ENCODE assay signal across 25 cellular contexts in the genomic region with DNA sequence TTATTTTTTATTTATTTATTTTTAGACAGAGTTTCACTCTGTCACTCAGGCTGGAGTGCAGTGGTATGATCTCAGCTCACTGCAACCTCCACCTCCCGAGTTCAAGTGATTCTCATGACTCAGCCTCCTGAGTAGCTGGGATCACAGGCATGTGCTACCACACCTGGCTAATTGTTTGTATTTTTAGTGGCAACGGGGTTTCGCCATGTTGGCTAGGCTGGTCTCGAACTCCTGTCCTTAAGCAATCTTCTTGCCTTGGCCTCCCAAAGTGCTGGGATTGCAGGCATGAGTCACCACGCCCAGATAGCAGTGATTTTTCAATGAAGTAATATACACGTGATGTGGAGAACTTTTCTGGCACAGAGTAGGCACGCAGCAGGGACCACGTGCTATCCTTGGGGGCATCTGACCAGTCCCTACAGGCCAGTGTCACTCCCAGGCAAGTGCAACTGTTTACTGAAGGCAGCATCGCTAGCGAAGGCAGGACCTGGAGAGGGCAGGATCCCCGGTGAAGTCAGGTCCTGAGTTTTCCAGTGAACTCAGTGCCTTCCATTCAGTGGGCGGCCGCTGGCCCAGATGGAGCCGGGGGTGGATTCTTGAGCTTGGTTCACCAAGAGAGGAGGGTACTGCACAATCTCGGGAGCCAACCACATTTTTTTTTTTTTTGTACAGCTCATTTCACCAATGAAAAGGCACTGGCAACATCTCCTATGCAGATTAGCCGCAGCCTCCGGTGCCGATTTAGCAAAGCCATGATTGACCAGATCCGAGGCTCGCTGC. TPM values are rescaled to one million over a fixed set of nuclear protein-coding genes. Genes with fewer than 3 reads are reported as not detected.
DNase-seq lines count a peak whose midpoint lies in the region; FAIRE-seq and TF ChIP-seq lines count a peak whose summit lies in the region.
"Had no signal": no experiment of that assay in that cellular context is flagged by ENCODE, and none has a peak within 500 bp of the region (broad histone marks: within the 10 kb centered on the region; RNA-seq: fewer than 3 reads in every experiment).

No MANE protein-coding gene starts in this region.

- no peaks in the 10 kb centered on the region for H3K27me3 ChIP-seq in H1 (replicated peaks in 1 of 4; ENCODE audit: control insufficient read depth in 3 of 4, extremely low read depth in 1 of 4, insufficient read depth in 3 of 4, low read length in 3 of 4)

- H2AFZ ChIP-seq in H1 (ENCODE audit: low read length), result no peak overlapping the region
- H2AFZ ChIP-seq: GM23248, PC-9 had no signal

- no peak overlapping the region for H2BK120ac ChIP-seq in H1 (replicated peaks; ENCODE audit: low read depth, low read length)

- no peak overlapping the region for H4K8ac ChIP-seq in H1 (ENCODE audit: extremely low read depth, insufficient read depth, low read length)

- H4K20me1 ChIP-seq in H1 (replicated peaks in 1 of 2; ENCODE audit: control insufficient read depth in 1 of 2, insufficient read depth in 2 of 2, low read length in 2 of 2), result no peaks in the 10 kb centered on the region
- H4K20me1 ChIP-seq: BLaER1 treated with 17β-estradiol and CSF1 and Interleukin-3, amounts not matched to agents 10 nM and 100 nM had no signal

- H3K56ac ChIP-seq in H1 (replicated peaks; ENCODE audit: insufficient read length, low read depth, low read length), result no peak overlapping the region

- H3K23me2 ChIP-seq in H1 (ENCODE audit: low read depth, low read length), result no peaks in the 10 kb centered on the region

- H3K9ac ChIP-seq in H1 (replicated peaks in 1 of 4; ENCODE audit: extremely low read depth in 1 of 4, low read depth in 3 of 4, low read length in 3 of 4), result no peak overlapping the region
- H3K9ac ChIP-seq: BLaER1 treated with 17β-estradiol and CSF1 and Interleukin-3, amounts not matched to agents 10 nM and 100 nM; GM23248; SK-N-SH had no signal

- no peaks in the 10 kb centered on the region for H3K36me3 ChIP-seq in HEK293 (ENCODE audit: control insufficient read depth in 2 of 2, insufficient read depth in 1 of 2, low read length in 2 of 2)
- H3K36me3 ChIP-seq in H1 (ENCODE audit: control insufficient read depth in 2 of 4, insufficient read depth in 4 of 4, low read length in 3 of 4), result no peaks in the 10 kb centered on the region
- H3K36me3 ChIP-seq: BLaER1 treated with 17β-estradiol and CSF1 and Interleukin-3, amounts not matched to agents 10 nM and 100 nM had no signal

- H2BK20ac ChIP-seq in H1 (ENCODE audit: low read length), result no peak overlapping the region

- peak; percentile 32 for DNase-seq in DMS53 (lab: John Stamatoyannopoulos, UW)
- no peak for DNase-seq in DMS53 treated with DMSO at 0.1 percent for 48 hours (lab: John Stamatoyannopoulos, UW; ENCODE audit: unreplicated experiment)
- no peak for DNase-seq in H1 (ENCODE audit: low read depth in 1 of 2, low spot score in 2 of 2)
- DNase-seq in mesenteric fat pad (ENCODE audit: low spot score), result peak; percentile 45
- DNase-seq in NCI-H748 treated with DMSO at 0.1 percent for 48 hours (lab: John Stamatoyannopoulos, UW), result no peak
- DNase-seq in GM03348 (ENCODE audit: low spot score), result no peak
- DNase-seq in effector CD4-positive, alpha-beta T cell, result no peak
- DNase-seq: Caco-2; CD4-positive, alpha-beta memory T cell; DMS 273 treated with DMSO at 0.1 percent for 48 hours; GDM1; GM23248; MM.1S; NCI-H1092; NCI-H1436 treated with DMSO at 0.1 percent for 48 hours; NCI-H1930; NCI-H69; PC-9; SHP77 treated with DMSO at 0.1 percent for 48 hours; SK-N-SH had no signal

- H3K4ac ChIP-seq in H1 (replicated peaks; ENCODE audit: insufficient read length, low read depth, low read length), result no peak overlapping the region

- H3K4me3 ChIP-seq in HEK293 (ENCODE audit: low read depth, low read length), result no peak overlapping the region
- no peak overlapping the region for H3K4me3 ChIP-seq in H1 (ENCODE audit: extremely low read depth in 1 of 4, insufficient read depth in 2 of 4, low read depth in 3 of 4, low read length in 4 of 4)
- H3K4me3 ChIP-seq: BLaER1 treated with 17β-estradiol and CSF1 and Interleukin-3, amounts not matched to agents 10 nM and 100 nM; GM23248; K562; PC-9 had no signal

- H3K27ac ChIP-seq in HEK293 (ENCODE audit: extremely low read depth, low read depth, low read length) (no peak overlapping the region), H1 (ENCODE audit: low read depth, low read length) (no peak overlapping the region)
- H3K27ac ChIP-seq: 22Rv1, GM23248, PC-9, RWPE1 had no signal

- no peaks in the 10 kb centered on the region for H3K79me2 ChIP-seq in H1 (ENCODE audit: control insufficient read depth in 1 of 2, insufficient read depth in 2 of 2, low read length in 2 of 2)

- no peak overlapping the region for H3K18ac ChIP-seq in H1 (ENCODE audit: extremely low read depth, low read length)

- TF ChIP-seq RAD21 in H1 (IDR thresholded peaks at IDR 0.05 in 1 of 2, conservative IDR thresholded peaks at IDR 0.05 in 1 of 2; ENCODE audit: low read depth in 2 of 2, low read length in 2 of 2), result no peak

- H2BK5ac ChIP-seq in H1 (ENCODE audit: low read depth, low read length), result no peak overlapping the region

- no peaks in the 10 kb centered on the region for H3K4me1 ChIP-seq in HEK293 (ENCODE audit: control insufficient read depth, insufficient read depth, low read length)
- no peaks in the 10 kb centered on the region for H3K4me1 ChIP-seq in H1 (replicated peaks in 1 of 4; ENCODE audit: control insufficient read depth in 3 of 4, insufficient read depth in 4 of 4, low read length in 3 of 4)
- H3K4me1 ChIP-seq: Caco-2 had no signal

- no peak overlapping the region for H4K5ac ChIP-seq in H1 (ENCODE audit: insufficient read length, low read depth, low read length)

- CTCF ChIA-PET in HEK293 (lab: Yijun Ruan, JAX) (no interaction called here), H1 (lab: Charles Lee; ENCODE audit: partially characterized antibody) (interaction anchor here (0.8 to 1.6 kb wide), 4 partner anchors 12 to 367 kb away, joined by 3 to 7 read pairs (median 4); no protein-coding TSS in a partner anchor)

- FAIRE-seq in H1 (lab: Jason Lieb, UNC), result no peak
- FAIRE-seq: K562 had no signal

- H2BK15ac ChIP-seq in H1 (ENCODE audit: low read length), result 0 out of 2 replicates have a peak overlapping the region, but pooled peaks have one; percentile 84

- H3K9me3 ChIP-seq in HEK293 (ENCODE audit: control insufficient read depth, insufficient read depth, low read depth, low read length) (no peaks in the 10 kb centered on the region), H1 (ENCODE audit: insufficient read depth in 2 of 2, low read depth in 1 of 2, low read length in 1 of 2) (no peaks in the 10 kb centered on the region)
- H3K9me3 ChIP-seq: Caco-2, SK-N-SH had no signal

- no peak overlapping the region for H2AK5ac ChIP-seq in H1 (ENCODE audit: low read depth, low read length)

- no peak overlapping the region for H3K4me2 ChIP-seq in H1 (ENCODE audit: insufficient read depth in 1 of 2, low read depth in 2 of 2, low read length in 2 of 2)
- H3K4me2 ChIP-seq: PC-9, SK-N-SH had no signal

- H3K23ac ChIP-seq in H1 (ENCODE audit: insufficient read length), result no peak overlapping the region

- no peak overlapping the region for H2BK12ac ChIP-seq in H1 (ENCODE audit: low read depth, low read length)

- no peak overlapping the region for H3K14ac ChIP-seq in H1 (ENCODE audit: insufficient read length)

- TF ChIP-seq CTCF in HEK293 (tag by site-specific recombination; IDR thresholded peaks at IDR 0.05) (no peak), H1 (IDR thresholded peaks at IDR 0.05; ENCODE audit: control extremely low read depth in 1 of 3, insufficient read depth in 1 of 3, low read depth in 1 of 3, low read length in 3 of 3) (no peak)

- WGBS in H1 (ENCODE audit: extremely low coverage in 1 of 2, insufficient coverage in 1 of 2, insufficient read length in 1 of 2, insufficient replicate concordance in 2 of 2, low coverage in 1 of 2, low lambda C conversion rate in 2 of 2, missing lambda C conversion rate in 1 of 2), 2 experiments, result 89% methylated on average over 20 of the region's 20 CpGs; no CpG with 5 or more reads in 1 of the 2 experiments

- TF ChIP-seq POLR2A in H1 (IDR thresholded peaks at IDR 0.05; ENCODE audit: control extremely low read depth in 1 of 2, low read depth in 2 of 2, low read length in 2 of 2), result no peak

- H3K79me1 ChIP-seq in H1 (ENCODE audit: low read depth, low read length), result no peaks in the 10 kb centered on the region

- TF ChIP-seq EP300 in H1 (IDR thresholded peaks at IDR 0.05; ENCODE audit: borderline replicate concordance in 1 of 2, low read depth in 2 of 2, low read length in 2 of 2), result no peak

- POLR2A ChIA-PET in HEK293 (lab: Yijun Ruan, JAX), result no interaction called here
- POLR2A ChIA-PET in H1 (lab: Charles Lee; ENCODE audit: partially characterized antibody), result interaction anchor here (0.9 kb wide), 1 partner anchor 29 kb away, joined by 3 read pairs; no protein-coding TSS in a partner anchor

- no peak overlapping the region for H4K91ac ChIP-seq in H1 (replicated peaks; ENCODE audit: insufficient read length, low read length)

TF ChIP-seq in HEK293, 187 proteins besides CTCF, POLR2A, EP300 and RAD21 (continues in another document):
- peak; percentile 77 for TF ChIP-seq OSR2 (tag by site-specific recombination; IDR thresholded peaks at IDR 0.05)

TF ChIP-seq in H1, 55 proteins besides CTCF, POLR2A, EP300 and RAD21:
- TF ChIP-seq YY1 (IDR thresholded peaks at IDR 0.05; ENCODE audit: low read depth, low read length) (no peak), POU5F1 (IDR thresholded peaks at IDR 0.05; ENCODE audit: low read depth, low read length) (no peak), TEAD4 (IDR thresholded peaks at IDR 0.05; ENCODE audit: low read depth, low read length) (no peak), CHD1 (IDR thresholded peaks at IDR 0.05; ENCODE audit: low read depth, low read length) (no peak)

RNA-seq across cellular contexts. Expression of a gene that starts 11.1 kb away (rescaled TPM):
- total RNA-seq in H1 (2021; fragmentation: NEBNext Ultra II Directional; extraction: Animal tissue kit (Norgen Biotek cat#: 25700)), result 7.6 and 8.2 TPM in 2 replicates
- 1.4 and 1.6 TPM in 2 replicates for polyA plus RNA-seq in H1 (2011; rRNA removed)
- polyA plus RNA-seq in H1 (2011; cell fraction: cytosol; rRNA removed), result 2.3 TPM
- polyA plus RNA-seq in H1 (2011; cell fraction: nucleus; rRNA removed), result 5.6 TPM
- 3.4 to 4.8 TPM (median 4.7 TPM) in 4 replicates for polyA plus RNA-seq in H1 (2012, experiment 1 of 2)
- polyA plus RNA-seq in H1 (2012, experiment 2 of 2), result 1.5 TPM
- polyA plus RNA-seq in H1 (2013, experiment 1 of 2), result 3.2 TPM
- polyA plus RNA-seq in H1 (2013, experiment 2 of 2), result 3.0 TPM
- 3.8 and 9.6 TPM in 2 replicates for polyA minus RNA-seq in H1 (2011; rRNA and poly(A)+ RNA removed)
- polyA minus RNA-seq in H1 (2011; cell fraction: cytosol; rRNA and poly(A)+ RNA removed), result 2.9 TPM
- 5.8 TPM for polyA minus RNA-seq in H1 (2011; cell fraction: nucleus; rRNA and poly(A)+ RNA removed)
- 47.4 TPM for total RNA-seq in mesenteric fat pad

Comparison
In these comparisons a context has a peak if more than half of its experiments do, and no peak if none do; other contexts are left out.
1. DNase-seq: peak in DMS53 (single experiment) and mesenteric fat pad (single experiment); none in DMS53 treated with DMSO at 0.1 percent for 48 hours (single experiment), H1 (0 of 2), NCI-H748 treated with DMSO at 0.1 percent for 48 hours (single experiment), GM03348 (single experiment) and effector CD4-positive, alpha-beta T cell (single experiment).